8 cellular contexts compared by ENCODE assay signal in the genomic region with DNA sequence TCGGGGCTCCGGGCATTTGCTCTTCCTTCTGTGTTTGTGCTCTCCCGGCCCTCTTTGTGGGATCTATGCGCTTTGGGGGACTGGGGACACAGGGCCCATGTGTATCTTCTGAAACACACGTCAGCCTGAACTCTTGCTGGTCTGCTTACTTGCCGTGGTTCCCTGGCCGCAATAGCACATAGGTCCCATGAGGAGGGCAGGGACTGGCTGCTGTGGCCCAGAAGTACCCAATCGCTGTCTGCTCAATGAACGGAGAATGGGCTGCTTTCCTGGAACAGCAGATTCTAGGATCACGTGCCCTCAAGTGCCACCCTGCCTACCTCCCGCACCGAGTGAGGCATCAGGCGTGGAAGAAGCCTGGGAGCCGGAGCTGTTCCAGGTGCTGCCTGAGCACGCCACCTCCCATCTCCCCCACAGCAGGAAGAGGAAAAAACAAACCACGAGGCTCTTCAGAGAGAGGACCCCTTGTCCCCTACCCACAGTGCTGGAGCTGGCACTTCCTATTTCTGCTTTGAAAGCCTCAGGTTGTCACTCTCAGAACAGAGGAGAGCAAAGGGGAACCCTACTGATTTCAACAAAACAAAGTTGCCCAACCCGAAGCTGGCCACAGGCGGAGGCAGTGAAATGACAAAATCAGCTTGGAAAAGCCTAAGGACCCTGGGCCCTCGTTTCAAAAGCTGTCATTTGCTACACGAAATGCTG. TPM values are rescaled to one million over a fixed set of nuclear protein-coding genes. Genes with fewer than 3 reads are reported as not detected.
DNase-seq lines count a peak whose midpoint lies in the region; ATAC-seq, FAIRE-seq and TF ChIP-seq lines count a peak whose summit lies in the region.

No MANE protein-coding gene starts in this region.

- ATAC-seq in CD8-positive, alpha-beta T cell = no peak
- ATAC-seq in K562 = no peak

- peaks cover 73% of the 10 kb centered on the region for H3K79me2 ChIP-seq in K562 (ENCODE audit: control insufficient read depth, insufficient read depth, low read length)
- H3K79me2 ChIP-seq in osteoblast (ENCODE audit: insufficient read depth, low read length) = peaks cover 34% of the 10 kb centered on the region

- H3K36me3 ChIP-seq in CD8-positive, alpha-beta T cell (ENCODE audit: insufficient read depth, low read length) = no peaks in the 10 kb centered on the region
- H3K36me3 ChIP-seq in K562 (ENCODE audit: control insufficient read depth, insufficient read depth, low read length) (peaks cover 57% of the 10 kb centered on the region), osteoblast (ENCODE audit: insufficient read depth, low read length) (peaks cover 8% of the 10 kb centered on the region)
- H3K36me3 ChIP-seq in effector memory CD4-positive, alpha-beta T cell (ENCODE audit: control insufficient read depth, insufficient read depth, low read length) = no peaks in the 10 kb centered on the region

- H3K4me3 ChIP-seq in CD8-positive, alpha-beta T cell (ENCODE audit: low read depth, low read length) = peak overlapping the region; percentile 16
- H3K4me3 ChIP-seq in K562 (peak overlapping the region; percentile 33), osteoblast (ENCODE audit: insufficient read depth, low read length) (peak overlapping the region; percentile 10)
- no peak overlapping the region for H3K4me3 ChIP-seq in effector memory CD4-positive, alpha-beta T cell (ENCODE audit: insufficient read depth, low read depth, low read length, poor library complexity, severe bottlenecking)

- peak overlapping the region; percentile 88 to 91 for H3K9ac ChIP-seq in K562 (ENCODE audit: insufficient read depth in 1 of 2, low read depth in 2 of 2, low read length in 2 of 2)

- no peak for TF ChIP-seq POLR2A in K562 (conservative IDR thresholded peaks at IDR 0.05)

- no peaks in the 10 kb centered on the region for H3K27me3 Mint-ChIP-seq in CD8-positive, alpha-beta T cell (ENCODE audit: low read depth)

- no peaks in the 10 kb centered on the region for H3K9me1 ChIP-seq in K562 (ENCODE audit: control insufficient read depth, insufficient read depth, low read length)

- WGBS in K562 (ENCODE audit: insufficient coverage, low coverage, missing lambda C conversion rate) = 44% methylated on average over 16 of the region's 20 CpGs

- no peaks in the 10 kb centered on the region for H3K9me3 ChIP-seq in CD8-positive, alpha-beta T cell (ENCODE audit: low read length)
- H3K9me3 ChIP-seq in K562 (replicated peaks; ENCODE audit: control insufficient read depth, insufficient read depth, low read depth, low read length) (no peaks in the 10 kb centered on the region), osteoblast (ENCODE audit: low read depth, low read length) (no peaks in the 10 kb centered on the region)
- H3K9me3 ChIP-seq in effector memory CD4-positive, alpha-beta T cell (ENCODE audit: control insufficient read depth, low read length) = no peaks in the 10 kb centered on the region

- intact Hi-C loops in CD8-positive, alpha-beta T cell (cut with DNase I, micrococcal nuclease) = no loop called here
- intact Hi-C loops in K562 (cut with micrococcal nuclease) = no loop called here

- TF ChIP-seq CTCF in CD8-positive, alpha-beta T cell (IDR thresholded peaks at IDR 0.05) = no peak
- TF ChIP-seq CTCF in K562 (IDR thresholded peaks at IDR 0.05 in 2 of 3, conservative IDR thresholded peaks at IDR 0.05 in 1 of 3; ENCODE audit: insufficient read depth in 2 of 3, low read depth in 1 of 3, low read length in 3 of 3) = no peak
- no peak for TF ChIP-seq CTCF in osteoblast (IDR thresholded peaks at IDR 0.05; ENCODE audit: extremely low read depth, low read depth, low read length)

- H4K20me1 ChIP-seq in K562 (replicated peaks; ENCODE audit: control insufficient read depth, insufficient read depth, low read length) (0 out of 2 replicates have a peak, but pooled peaks cover 3% of the 10 kb centered on the region), osteoblast (ENCODE audit: insufficient read depth, low read length) (peaks cover 2% of the 10 kb centered on the region)

- H3K4me1 ChIP-seq in CD8-positive, alpha-beta T cell (ENCODE audit: insufficient read depth, low read length) = peaks cover 48% of the 10 kb centered on the region
- peaks cover 40 to 56% of the 10 kb centered on the region in 2 experiments for H3K4me1 ChIP-seq in K562 (replicated peaks in 1 of 2; ENCODE audit: control insufficient read depth in 2 of 2, insufficient read depth in 2 of 2, low read length in 2 of 2)
- H3K4me1 ChIP-seq in osteoblast (ENCODE audit: insufficient read depth, low read length) = peaks cover 37% of the 10 kb centered on the region
- H3K4me1 ChIP-seq in effector memory CD4-positive, alpha-beta T cell (ENCODE audit: control insufficient read depth, insufficient read depth, low read length, poor library complexity, severe bottlenecking) = no peaks in the 10 kb centered on the region

- H3K4me2 ChIP-seq in K562 (ENCODE audit: insufficient read depth, low read length) (peak overlapping the region; percentile 87), osteoblast (ENCODE audit: insufficient read depth, low read length) (peak overlapping the region; percentile 56)

- peak overlapping the region; percentile 50 for H3K27ac ChIP-seq in CD8-positive, alpha-beta T cell (ENCODE audit: low read depth, low read length)
- peak overlapping the region; percentile 94 for H3K27ac ChIP-seq in K562 (ENCODE audit: extremely low read depth, low read depth, low read length)
- peak overlapping the region; percentile 92 for H3K27ac ChIP-seq in osteoblast (ENCODE audit: low read depth, low read length)
- no peak overlapping the region for H3K27ac ChIP-seq in effector memory CD4-positive, alpha-beta T cell (ENCODE audit: insufficient read depth, low read length, poor library complexity, severe bottlenecking)

- peak overlapping the region; percentile 87 for H3K27ac Mint-ChIP-seq in CD8-positive, alpha-beta T cell

- in situ Hi-C loops in K562 (cut with MboI) = loop anchor here (25.0 kb wide), 1 partner anchor 381 kb away; no protein-coding TSS in a partner anchor

- H2AFZ ChIP-seq in K562 (ENCODE audit: low read depth, low read length) = peak overlapping the region; percentile 9; the same call in 1 of the 2 replicates
- no peak overlapping the region for H2AFZ ChIP-seq in osteoblast (ENCODE audit: low read length)

- no peak for TF ChIP-seq RAD21 in K562 (CRISPR knock-in tag; conservative IDR thresholded peaks at IDR 0.05 in 1 of 2, IDR thresholded peaks at IDR 0.05 in 1 of 2)

- peak in 2 of 7 experiments; percentile 19 to 31 for DNase-seq in CD8-positive, alpha-beta T cell
- DNase-seq in NOMO-1 treated with dmso at 0.1 percent for 144 hours (lab: John Stamatoyannopoulos, UW; ENCODE audit: unreplicated experiment) (peak; percentile 72), K562 (ENCODE audit: extremely low read depth in 1 of 4, low spot score in 3 of 4) (no peak), osteoblast (ENCODE audit: insufficient read length, low spot score, missing footprints) (peak; percentile 82), NCI-H774 (lab: John Stamatoyannopoulos, UW) (no peak), iPS-NIHi7 (ENCODE audit: extremely low spot score) (no peak), NCI-H345 (lab: John Stamatoyannopoulos, UW) (no peak)
- DNase-seq in effector memory CD4-positive, alpha-beta T cell = no peak

- no TSS peak for BruUV-seq in K562 (replicated peaks; lab: Mats Ljungman, UMichigan)

- H3K4me3 Mint-ChIP-seq in CD8-positive, alpha-beta T cell = peak overlapping the region; percentile 72

- no peak for TF ChIP-seq EP300 in K562 (IDR thresholded peaks at IDR 0.05; ENCODE audit: low read length)

- peaks cover 23% of the 10 kb centered on the region for H3K36me3 Mint-ChIP-seq in CD8-positive, alpha-beta T cell

- H3K27me3 ChIP-seq in CD8-positive, alpha-beta T cell (ENCODE audit: insufficient read depth, low read length) = no peaks in the 10 kb centered on the region
- H3K27me3 ChIP-seq in K562 (ENCODE audit: control insufficient read depth in 2 of 2, insufficient read depth in 2 of 2, low read length in 2 of 2) (no peaks in the 10 kb centered on the region), osteoblast (ENCODE audit: insufficient read depth, low read length) (no peaks in the 10 kb centered on the region)
- H3K27me3 ChIP-seq in effector memory CD4-positive, alpha-beta T cell (replicated peaks; ENCODE audit: control insufficient read depth, insufficient read depth, low read length, poor library complexity, severe bottlenecking) = no peaks in the 10 kb centered on the region

- FAIRE-seq in K562 (lab: Jason Lieb, UNC) = peak; percentile 42

- CTCF ChIA-PET in CD8-positive, alpha-beta T cell (lab: Charles Lee) = no interaction called here
- CTCF ChIA-PET in K562 (lab: Yijun Ruan, JAX; ENCODE audit: low intra/inter-chr PET ratio) = no interaction called here

- peaks cover 39% of the 10 kb centered on the region for H3K4me1 Mint-ChIP-seq in CD8-positive, alpha-beta T cell (ENCODE audit: low read depth)

- POLR2A ChIA-PET in CD8-positive, alpha-beta T cell (lab: Charles Lee) = interaction anchor here (0.6 to 2.6 kb wide), 4 partner anchors 144 to 572 kb away, joined by 3 to 11 read pairs (median 4); a partner anchor contains a TSS
- POLR2A ChIA-PET in K562 (lab: Yijun Ruan, JAX) = interaction anchor here (0.6 to 1.9 kb wide), 8 partner anchors 11 to 238 kb away, joined by 3 to 12 read pairs (median 4); a partner anchor contains a TSS

- no peaks in the 10 kb centered on the region for H3K9me3 Mint-ChIP-seq in CD8-positive, alpha-beta T cell

RNA-seq across cellular contexts. Expression of a gene that starts 3.8 kb away (rescaled TPM):
- total RNA-seq in CD8-positive, alpha-beta T cell = 10 to 100 TPM; 27.5 to 31.5 TPM
- 99.3 and 369 TPM in 2 replicates for total RNA-seq in K562 (2011; cell fraction: chromatin; rRNA removed; ENCODE audit: low replicate concordance)
- total RNA-seq in K562 (2011; cell fraction: nucleolus; rRNA removed) = 201 and 212 TPM in 2 replicates
- total RNA-seq in K562 (2011; cell fraction: nucleoplasm; rRNA removed) = 122 and 126 TPM in 2 replicates
- total RNA-seq in K562 (2014; rRNA removed) (80.2 and 104 TPM in 2 replicates), K562 (2014; rRNA removed; fragmentation: Illumina TruSeq; extraction: Trizol) (28.7 and 44.7 TPM in 2 replicates), K562 (2015; rRNA removed; fragmentation: Illumina TruSeq; extraction: Trizol) (66.4 and 73.6 TPM in 2 replicates), K562 (2021) (205 and 212 TPM in 2 replicates), osteoblast (88.7 and 91.3 TPM in 2 replicates)
- polyA plus RNA-seq in K562 (2011; rRNA removed) (44.6 and 133 TPM in 2 replicates), K562 (2014; fragmentation: Illumina TruSeq; extraction: Trizol) (222 and 260 TPM in 2 replicates), K562 (2014; fragmentation: Nextera tagmentation; extraction: Ambion mirVana) (10 to 100 TPM in 1 of 2 experiments, 1 to 10 TPM in 1; 2.9 to 18.3 TPM), K562 (2014; rRNA removed) (86.3 and 104 TPM in 2 replicates)
- 69.2 and 84.8 TPM in 2 replicates for polyA plus RNA-seq in K562 (2011; cell fraction: cytosol; rRNA removed)
- polyA plus RNA-seq in K562 (2011; cell fraction: nucleus; rRNA removed) = 266 and 292 TPM in 2 replicates
- polyA plus RNA-seq in K562 (2012) = 217 and 238 TPM in 2 replicates
- 39.7 and 47.5 TPM in 2 replicates for polyA minus RNA-seq in K562 (2011; rRNA and poly(A)+ RNA removed)
- polyA minus RNA-seq in K562 (2011; cell fraction: cytosol; rRNA and poly(A)+ RNA removed) = 94.5 and 147 TPM in 2 replicates
- 96.3 and 128 TPM in 2 replicates for polyA minus RNA-seq in K562 (2011; cell fraction: nucleus; rRNA and poly(A)+ RNA removed)

RNA-seq across cellular contexts. Expression of a gene that starts 4.5 kb away (rescaled TPM):
- total RNA-seq in CD8-positive, alpha-beta T cell = 10 to 100 TPM; 34.7 to 37.4 TPM
- 24.9 and 66.1 TPM in 2 replicates for total RNA-seq in K562 (2011; cell fraction: chromatin; rRNA removed; ENCODE audit: low replicate concordance)
- 52.9 and 57.4 TPM in 2 replicates for total RNA-seq in K562 (2011; cell fraction: nucleolus; rRNA removed)
- total RNA-seq in K562 (2011; cell fraction: nucleoplasm; rRNA removed) = 30.5 and 36.4 TPM in 2 replicates
- total RNA-seq in K562 (2014; rRNA removed) = 28.2 and 45.3 TPM in 2 replicates
- total RNA-seq in K562 (2014; rRNA removed; fragmentation: Illumina TruSeq; extraction: Trizol) = 6.8 and 10.6 TPM in 2 replicates
- total RNA-seq in K562 (2015; rRNA removed; fragmentation: Illumina TruSeq; extraction: Trizol) = 21.9 and 22.2 TPM in 2 replicates
- total RNA-seq in K562 (2021) = 46.2 and 51.8 TPM in 2 replicates
- 23.4 and 29.9 TPM in 2 replicates for polyA plus RNA-seq in K562 (2011; rRNA removed)
- 34.4 and 69.6 TPM in 2 replicates for polyA plus RNA-seq in K562 (2011; cell fraction: cytosol; rRNA removed)
- polyA plus RNA-seq in K562 (2011; cell fraction: nucleus; rRNA removed) = 90.6 and 112 TPM in 2 replicates
- 32.7 and 39.8 TPM in 2 replicates for polyA plus RNA-seq in K562 (2012)
- 18.6 and 29.3 TPM in 2 replicates for polyA plus RNA-seq in K562 (2014; fragmentation: Illumina TruSeq; extraction: Trizol)
- polyA plus RNA-seq in K562 (2014; fragmentation: Nextera tagmentation; extraction: Ambion mirVana) = under 1 TPM; 0.68 to 0.99 TPM
- 52.9 and 60.0 TPM in 2 replicates for polyA plus RNA-seq in K562 (2014; rRNA removed)
- 4.2 and 5.7 TPM in 2 replicates for polyA minus RNA-seq in K562 (2011; rRNA and poly(A)+ RNA removed)
- polyA minus RNA-seq in K562 (2011; cell fraction: cytosol; rRNA and poly(A)+ RNA removed) = 16.6 and 19.2 TPM in 2 replicates
- polyA minus RNA-seq in K562 (2011; cell fraction: nucleus; rRNA and poly(A)+ RNA removed) = 19.4 and 22.9 TPM in 2 replicates
- total RNA-seq in osteoblast = 16.8 and 18.5 TPM in 2 replicates

RNA-seq across cellular contexts. Expression of a gene that starts 26.8 kb away (rescaled TPM):
- 10 to 100 TPM; 37.7 to 41.7 TPM for total RNA-seq in CD8-positive, alpha-beta T cell
- total RNA-seq in K562 (2011; cell fraction: chromatin; rRNA removed; ENCODE audit: low replicate concordance) = 62.3 and 136 TPM in 2 replicates
- 135 and 139 TPM in 2 replicates for total RNA-seq in K562 (2011; cell fraction: nucleolus; rRNA removed)
- total RNA-seq in K562 (2011; cell fraction: nucleoplasm; rRNA removed) = 84.9 and 88.7 TPM in 2 replicates
- 53.3 and 67.6 TPM in 2 replicates for total RNA-seq in K562 (2014; rRNA removed)
- total RNA-seq in K562 (2014; rRNA removed; fragmentation: Illumina TruSeq; extraction: Trizol) = 6.6 and 10.0 TPM in 2 replicates
- total RNA-seq in K562 (2015; rRNA removed; fragmentation: Illumina TruSeq; extraction: Trizol) = 27.0 and 32.3 TPM in 2 replicates
- 68.9 and 70.6 TPM in 2 replicates for total RNA-seq in K562 (2021)
- 29.2 and 44.1 TPM in 2 replicates for polyA plus RNA-seq in K562 (2011; rRNA removed)
- polyA plus RNA-seq in K562 (2011; cell fraction: cytosol; rRNA removed) = 45.6 and 88.5 TPM in 2 replicates
- polyA plus RNA-seq in K562 (2011; cell fraction: nucleus; rRNA removed) = 159 and 221 TPM in 2 replicates
- polyA plus RNA-seq in K562 (2012) = 47.8 and 77.3 TPM in 2 replicates
- 24.2 and 44.9 TPM in 2 replicates for polyA plus RNA-seq in K562 (2014; fragmentation: Illumina TruSeq; extraction: Trizol)
- polyA plus RNA-seq in K562 (2014; fragmentation: Nextera tagmentation; extraction: Ambion mirVana) = 1 to 10 TPM in 1 of 2 experiments, under 1 TPM in 1; 0.75 to 1.8 TPM
- polyA plus RNA-seq in K562 (2014; rRNA removed) = 62.9 and 66.7 TPM in 2 replicates
- 7.6 and 13.4 TPM in 2 replicates for polyA minus RNA-seq in K562 (2011; rRNA and poly(A)+ RNA removed)
- polyA minus RNA-seq in K562 (2011; cell fraction: cytosol; rRNA and poly(A)+ RNA removed) = 25.1 and 30.7 TPM in 2 replicates
- 25.2 and 34.2 TPM in 2 replicates for polyA minus RNA-seq in K562 (2011; cell fraction: nucleus; rRNA and poly(A)+ RNA removed)
- 20.6 and 21.4 TPM in 2 replicates for total RNA-seq in osteoblast

RNA-seq across cellular contexts. Expression of a gene that starts 42.1 kb away (rescaled TPM):
- not detected for total RNA-seq in CD8-positive, alpha-beta T cell
- not detected in 2 replicates for total RNA-seq in K562 (2011; cell fraction: chromatin; rRNA removed; ENCODE audit: low replicate concordance)
- total RNA-seq in K562 (2011; cell fraction: nucleolus; rRNA removed) = not detected in 2 replicates
- total RNA-seq in K562 (2011; cell fraction: nucleoplasm; rRNA removed) = not detected in 2 replicates
- total RNA-seq in K562 (2014; rRNA removed) (0.32 TPM in 1 of 2 replicates, not detected in the other), K562 (2014; rRNA removed; fragmentation: Illumina TruSeq; extraction: Trizol) (not detected in 2 replicates), K562 (2015; rRNA removed; fragmentation: Illumina TruSeq; extraction: Trizol) (not detected in 2 replicates), K562 (2021) (not detected in 2 replicates), osteoblast (not detected in 2 replicates)
- polyA plus RNA-seq in K562 (2011; rRNA removed) (0.12 TPM in 1 of 2 replicates, not detected in the other), K562 (2014; fragmentation: Illumina TruSeq; extraction: Trizol) (not detected in 2 replicates), K562 (2014; fragmentation: Nextera tagmentation; extraction: Ambion mirVana) (not detected), K562 (2014; rRNA removed) (not detected in 2 replicates)
- not detected in 2 replicates for polyA plus RNA-seq in K562 (2011; cell fraction: cytosol; rRNA removed)
- polyA plus RNA-seq in K562 (2011; cell fraction: nucleus; rRNA removed) = not detected in 2 replicates
- not detected in 2 replicates for polyA plus RNA-seq in K562 (2012)
- polyA minus RNA-seq in K562 (2011; rRNA and poly(A)+ RNA removed) = not detected in 2 replicates
- polyA minus RNA-seq in K562 (2011; cell fraction: cytosol; rRNA and poly(A)+ RNA removed) = not detected in 2 replicates
- not detected in 2 replicates for polyA minus RNA-seq in K562 (2011; cell fraction: nucleus; rRNA and poly(A)+ RNA removed)

RNA-seq across cellular contexts. Expression of a gene that starts 52.4 kb away (rescaled TPM):
- total RNA-seq in CD8-positive, alpha-beta T cell = 10 to 100 TPM; 22.3 to 23.0 TPM
- 11.1 and 43.4 TPM in 2 replicates for total RNA-seq in K562 (2011; cell fraction: chromatin; rRNA removed; ENCODE audit: low replicate concordance)
- 58.4 and 62.9 TPM in 2 replicates for total RNA-seq in K562 (2011; cell fraction: nucleolus; rRNA removed)
- 27.9 and 31.5 TPM in 2 replicates for total RNA-seq in K562 (2011; cell fraction: nucleoplasm; rRNA removed)
- 21.7 and 28.6 TPM in 2 replicates for total RNA-seq in K562 (2014; rRNA removed)
- 5.5 and 9.6 TPM in 2 replicates for total RNA-seq in K562 (2014; rRNA removed; fragmentation: Illumina TruSeq; extraction: Trizol)
- 19.7 and 20.7 TPM in 2 replicates for total RNA-seq in K562 (2015; rRNA removed; fragmentation: Illumina TruSeq; extraction: Trizol)
- 30.6 and 31.6 TPM in 2 replicates for total RNA-seq in K562 (2021)
- 10.7 and 15.1 TPM in 2 replicates for polyA plus RNA-seq in K562 (2011; rRNA removed)
- 16.7 and 48.0 TPM in 2 replicates for polyA plus RNA-seq in K562 (2011; cell fraction: cytosol; rRNA removed)
- 25.2 and 42.1 TPM in 2 replicates for polyA plus RNA-seq in K562 (2011; cell fraction: nucleus; rRNA removed)
- polyA plus RNA-seq in K562 (2012) = 32.7 and 34.9 TPM in 2 replicates
- 16.7 and 33.1 TPM in 2 replicates for polyA plus RNA-seq in K562 (2014; fragmentation: Illumina TruSeq; extraction: Trizol)
- polyA plus RNA-seq in K562 (2014; fragmentation: Nextera tagmentation; extraction: Ambion mirVana) = 1 to 10 TPM; 5.2 to 6.0 TPM
- polyA plus RNA-seq in K562 (2014; rRNA removed) = 26.2 and 33.4 TPM in 2 replicates
- 4.8 and 7.1 TPM in 2 replicates for polyA minus RNA-seq in K562 (2011; rRNA and poly(A)+ RNA removed)
- polyA minus RNA-seq in K562 (2011; cell fraction: cytosol; rRNA and poly(A)+ RNA removed) = 14.8 and 15.9 TPM in 2 replicates
- polyA minus RNA-seq in K562 (2011; cell fraction: nucleus; rRNA and poly(A)+ RNA removed) = 13.5 and 16.4 TPM in 2 replicates
- 34.5 and 36.2 TPM in 2 replicates for total RNA-seq in osteoblast

Comparison
In these comparisons a context has a peak if more than half of its experiments do, and no peak if none do; other contexts are left out.
1. DNase-seq: peak in NOMO-1 treated with dmso at 0.1 percent for 144 hours (single experiment) and osteoblast (single experiment); none in K562 (0 of 4), NCI-H774 (single experiment), iPS-NIHi7 (single experiment), NCI-H345 (single experiment) and effector memory CD4-positive, alpha-beta T cell (0 of 3).